In genomic region chr4:76087007-76087769, GRCh38 we compare ENCODE assay signal across 8 cellular contexts. TPM values are rescaled to one million over a fixed set of nuclear protein-coding genes. Genes with fewer than 3 reads are reported as not detected.
A peak's percentile ranks its signal among the peaks of the same experiment; 100 is the strongest.
DNase-seq lines count a peak whose midpoint lies in the region; ATAC-seq and TF ChIP-seq lines count a peak whose summit lies in the region.

No MANE protein-coding gene starts in this region.

- H3K27ac ChIP-seq in neural cell (ENCODE audit: low read length): no peak overlapping the region

- H3K9me3 ChIP-seq in neural cell (ENCODE audit: low read length): no peaks in the 10 kb centered on the region

- peak; percentile 50 for DNase-seq in activated naive CD4-positive, alpha-beta T cell treated with anti-CD3 and anti-CD28 coated beads for 36 hours
- DNase-seq in activated naive CD4-positive, alpha-beta T cell treated with Interleukin-2 at 50 U/mL for 16 hours: no peak
- DNase-seq in NCI-H1092 (lab: John Stamatoyannopoulos, UW) (peak; percentile 32), fibroblast of mammary gland (ENCODE audit: low read depth) (peak; percentile 73)

- CTCF ChIA-PET in activated naive CD4-positive, alpha-beta T cell treated with anti-CD3 and anti-CD28 coated beads for 36 hours (lab: Charles Lee): interaction anchor here (0.9 to 3.0 kb wide), 7 partner anchors 20 to 191 kb away, joined by 3 to 18 read pairs (median 5); partner anchors contain the start of gene SDAD1

- peaks cover 4% of the 10 kb centered on the region for H3K4me1 Mint-ChIP-seq in activated naive CD4-positive, alpha-beta T cell treated with anti-CD3 and anti-CD28 coated beads for 36 hours (ENCODE audit: low read depth)

- no peaks in the 10 kb centered on the region for H4K20me1 ChIP-seq in neural cell (ENCODE audit: insufficient read depth)

- no peaks in the 10 kb centered on the region for H3K27me3 ChIP-seq in neural cell (ENCODE audit: insufficient read depth, low read depth, low read length)

- no peaks in the 10 kb centered on the region for H3K36me3 Mint-ChIP-seq in activated naive CD4-positive, alpha-beta T cell treated with anti-CD3 and anti-CD28 coated beads for 36 hours (ENCODE audit: low read depth)

- H3K36me3 ChIP-seq in neural cell (ENCODE audit: insufficient read depth, low read length): no peaks in the 10 kb centered on the region

- H3K4me2 ChIP-seq in neural cell (ENCODE audit: low read length): no peak overlapping the region

- H2AFZ ChIP-seq in neural cell (ENCODE audit: low read depth, low read length): no peak overlapping the region

- TF ChIP-seq RAD21 in neural cell (conservative IDR thresholded peaks at IDR 0.05): peak; percentile 67

- no peaks in the 10 kb centered on the region for H3K9me2 ChIP-seq in neural cell (ENCODE audit: insufficient read depth, low read length)

- H3K9me3 Mint-ChIP-seq in activated naive CD4-positive, alpha-beta T cell treated with anti-CD3 and anti-CD28 coated beads for 36 hours: no peaks in the 10 kb centered on the region

- H3K4me3 ChIP-seq in fibroblast of mammary gland (ENCODE audit: control insufficient read depth, low read depth, low read length): no peak overlapping the region
- H3K4me3 ChIP-seq in neural cell (ENCODE audit: low read length): no peak overlapping the region

- intact Hi-C loops in activated naive CD4-positive, alpha-beta T cell treated with anti-CD3 and anti-CD28 coated beads for 36 hours (cut with micrococcal nuclease): loop anchor here (1.0 kb wide), 3 partner anchors 92 to 192 kb away; no protein-coding TSS in a partner anchor

- ATAC-seq in SK-N-SH treated with all-trans-retinoic acid at 6 μM for 48 hours: peak; percentile 90
- no peak for ATAC-seq in HG03460 (IDR thresholded peaks at IDR 0.05; ENCODE audit: unreplicated experiment)
- no peak for ATAC-seq in HG03095 (IDR thresholded peaks at IDR 0.05; ENCODE audit: unreplicated experiment)

- H3K9ac ChIP-seq in neural cell (ENCODE audit: low read length): no peak overlapping the region

- no peaks in the 10 kb centered on the region for H3K79me2 ChIP-seq in neural cell (replicated peaks; ENCODE audit: insufficient read depth, low read length)

- TF ChIP-seq CTCF in fibroblast of mammary gland (conservative IDR thresholded peaks at IDR 0.05; ENCODE audit: control insufficient read depth, insufficient read depth, low read depth, low read length) (peak; percentile 80), neural cell (IDR thresholded peaks at IDR 0.05; ENCODE audit: poor library complexity, severe bottlenecking) (peak; percentile 70)

- H3F3A ChIP-seq in neural cell (ENCODE audit: insufficient read depth, low read length, poor library complexity, severe bottlenecking): no peaks in the 10 kb centered on the region

- no peaks in the 10 kb centered on the region for H3K27me3 Mint-ChIP-seq in activated naive CD4-positive, alpha-beta T cell treated with anti-CD3 and anti-CD28 coated beads for 36 hours (ENCODE audit: low read depth)

- no peak overlapping the region for H3K27ac Mint-ChIP-seq in activated naive CD4-positive, alpha-beta T cell treated with anti-CD3 and anti-CD28 coated beads for 36 hours

- H3K4me3 Mint-ChIP-seq in activated naive CD4-positive, alpha-beta T cell treated with anti-CD3 and anti-CD28 coated beads for 36 hours: no peak overlapping the region

- peak; percentile 12 for TF ChIP-seq EP300 in neural cell (conservative IDR thresholded peaks at IDR 0.05; ENCODE audit: poor library complexity, severe bottlenecking)

TF ChIP-seq in SK-N-SH treated with all-trans-retinoic acid at 6 μM for 48 hours, 23 proteins besides CTCF, POLR2A, EP300 and RAD21 (continues in another document):
- TF ChIP-seq ISL1 (CRISPR knock-in tag; IDR thresholded peaks at IDR 0.05): no peak
- TF ChIP-seq OSR1 (CRISPR knock-in tag; IDR thresholded peaks at IDR 0.05): no peak
- TF ChIP-seq TCF4 (CRISPR knock-in tag; IDR thresholded peaks at IDR 0.05; ENCODE audit: borderline replicate concordance): no peak
- TF ChIP-seq CREB5 (CRISPR knock-in tag; IDR thresholded peaks at IDR 0.05; ENCODE audit: low read depth): no peak
- no peak for TF ChIP-seq PPARA (CRISPR knock-in tag; IDR thresholded peaks at IDR 0.05; ENCODE audit: borderline replicate concordance)
- no peak for TF ChIP-seq TSHZ2 (CRISPR knock-in tag; IDR thresholded peaks at IDR 0.05)

TF ChIP-seq in neural cell, 6 proteins besides CTCF, POLR2A, EP300 and RAD21:
- TF ChIP-seq POLR2AphosphoS5 (IDR thresholded peaks at IDR 0.05): no peak
- TF ChIP-seq REST (IDR thresholded peaks at IDR 0.05; ENCODE audit: borderline replicate concordance): no peak
- TF ChIP-seq MXI1 (conservative IDR thresholded peaks at IDR 0.05; ENCODE audit: poor library complexity, severe bottlenecking): peak; percentile 60
- TF ChIP-seq SMC3 (conservative IDR thresholded peaks at IDR 0.05; ENCODE audit: poor library complexity): peak; percentile 54
- no peak for TF ChIP-seq TAF1 (IDR thresholded peaks at IDR 0.05; ENCODE audit: low read depth)
- TF ChIP-seq EZH2 (IDR thresholded peaks at IDR 0.05; ENCODE audit: borderline replicate concordance, insufficient read depth, low read length, poor library complexity, severe bottlenecking): no peak

RNA-seq across cellular contexts. Expression of gene ART3, which starts 12.7 kb away (rescaled TPM):
- not detected for total RNA-seq in activated naive CD4-positive, alpha-beta T cell treated with anti-CD3 and anti-CD28 coated beads for 36 hours
- polyA plus RNA-seq in neural cell: 0.25 TPM in 1 of 2 replicates, not detected in the other
- not detected in 2 replicates for polyA minus RNA-seq in neural cell

RNA-seq across cellular contexts. Expression of gene CXCL11, which starts 51.3 kb away (rescaled TPM):
- total RNA-seq in activated naive CD4-positive, alpha-beta T cell treated with anti-CD3 and anti-CD28 coated beads for 36 hours: not detected
- 0.18 and 0.33 TPM in 2 replicates for polyA plus RNA-seq in neural cell
- polyA minus RNA-seq in neural cell: not detected in 2 replicates
